21 cellular contexts compared by ENCODE assay signal in genomic region chr2:181546086-181546485, GRCh38.
DNase-seq lines count a peak whose midpoint lies in the region; ATAC-seq and TF ChIP-seq lines count a peak whose summit lies in the region.
"Had no signal": no experiment of that assay in that cellular context is flagged by ENCODE, and none has a peak within 500 bp of the region (broad histone marks: within the 10 kb centered on the region; RNA-seq: fewer than 3 reads in every experiment).

No MANE protein-coding gene starts in this region.

- TF ChIP-seq CTCF in BJ (IDR thresholded peaks at IDR 0.05; ENCODE audit: insufficient read depth, low read depth, low read length) (no peak), HFFc6 (IDR thresholded peaks at IDR 0.05) (no peak), kidney epithelial cell (IDR thresholded peaks at IDR 0.05; ENCODE audit: insufficient read depth, low read length, poor library complexity, severe bottlenecking) (no peak), progenitor cell of endocrine pancreas (IDR thresholded peaks at IDR 0.05; ENCODE audit: unreplicated experiment) (no peak)

- H3K27me3 Mint-ChIP-seq in HFFc6 (ENCODE audit: insufficient read depth) (peaks cover 4% of the 10 kb centered on the region), progenitor cell of endocrine pancreas (peaks cover 3% of the 10 kb centered on the region)

- H3K36me3 Mint-ChIP-seq in HFFc6 (ENCODE audit: low read depth) (peaks cover under 1% of the 10 kb centered on the region; the same call in 1 of the 2 replicates), progenitor cell of endocrine pancreas (ENCODE audit: insufficient read depth) (no peaks in the 10 kb centered on the region)
- H3K36me3 Mint-ChIP-seq: neural progenitor cell had no signal

- H3K27me3 ChIP-seq in BJ (ENCODE audit: control insufficient read depth, insufficient read depth, low read length): no peaks in the 10 kb centered on the region
- no peaks in the 10 kb centered on the region for H3K27me3 ChIP-seq in kidney epithelial cell (ENCODE audit: control insufficient read depth, insufficient read depth, low read length)
- H3K27me3 ChIP-seq: body of pancreas, esophagus squamous epithelium, neural progenitor cell, upper lobe of left lung had no signal

- H3K4me3 ChIP-seq in BJ (ENCODE audit: low read depth, low read length): no peak overlapping the region
- H3K4me3 ChIP-seq in kidney epithelial cell (ENCODE audit: low read depth, low read length): no peak overlapping the region
- H3K4me3 ChIP-seq: body of pancreas, esophagus squamous epithelium, GM12878, neural progenitor cell, upper lobe of left lung had no signal

- no peaks in the 10 kb centered on the region for H3K9me3 Mint-ChIP-seq in HFFc6
- H3K9me3 Mint-ChIP-seq in progenitor cell of endocrine pancreas (ENCODE audit: low read depth): peaks cover 4% of the 10 kb centered on the region
- H3K9me3 Mint-ChIP-seq: CD8-positive, alpha-beta memory T cell; neural progenitor cell had no signal

- H3K4me1 Mint-ChIP-seq in HFFc6 (ENCODE audit: low read depth) (peaks cover 20% of the 10 kb centered on the region), progenitor cell of endocrine pancreas (ENCODE audit: low read depth) (peaks cover 3% of the 10 kb centered on the region)
- H3K4me1 Mint-ChIP-seq: neural progenitor cell had no signal

- DNase-seq in BJ (ENCODE audit: low read depth): peak; percentile 12
- DNase-seq in HFFc6: peak; percentile 56
- DNase-seq in astrocyte of the hippocampus (ENCODE audit: low read depth, low spot score): peak; percentile 39
- peak; percentile 37 for DNase-seq in kidney epithelial cell (ENCODE audit: low read depth)
- no peak for DNase-seq in progenitor cell of endocrine pancreas (ENCODE audit: low spot score, unreplicated experiment)
- no peak for DNase-seq in Right ventricle myocardium inferior (ENCODE audit: missing footprints)
- no peak for DNase-seq in cerebellar cortex (ENCODE audit: low spot score)
- DNase-seq in NCI-H128 (lab: John Stamatoyannopoulos, UW; ENCODE audit: unreplicated experiment): no peak
- DNase-seq: activated naive CD4-positive, alpha-beta T cell treated with Interleukin-2 at 50 U/mL for 16 hours; body of pancreas; CD8-positive, alpha-beta memory T cell; esophagus squamous epithelium; midbrain; MV-4-11; NCI-H2081; stimulated activated CD4-positive, alpha-beta T cell treated with anti-CD3 and anti-CD28 coated beads, Interleukin-15, amount 100 ng/mL, for 24 hours; stimulated activated naive CD8-positive, alpha-beta T cell treated with anti-CD3 and anti-CD28 coated beads, Interleukin-15, Interleukin-2, amounts not matched to agents 100 U/mL and 50 U/mL, for 24 hours; upper lobe of left lung had no signal

- CTCF ChIA-PET in BJ (lab: Yijun Ruan, JAX): interaction anchor here (0.6 kb wide), 1 partner anchor 1204 kb away, joined by 3 read pairs; no protein-coding TSS in a partner anchor

- H3K36me3 ChIP-seq in BJ (ENCODE audit: control insufficient read depth, insufficient read depth, low read length): no peaks in the 10 kb centered on the region
- H3K36me3 ChIP-seq in kidney epithelial cell (ENCODE audit: control insufficient read depth, insufficient read depth, low read length): no peaks in the 10 kb centered on the region
- H3K36me3 ChIP-seq: esophagus squamous epithelium, neural progenitor cell, upper lobe of left lung had no signal

- H3K27ac Mint-ChIP-seq in HFFc6 (peak overlapping the region; percentile 2; the same call in 1 of the 2 replicates), progenitor cell of endocrine pancreas (no peak overlapping the region)
- H3K27ac Mint-ChIP-seq: CD8-positive, alpha-beta memory T cell; neural progenitor cell had no signal

- peak overlapping the region; percentile 37 for H3K4me3 Mint-ChIP-seq in HFFc6
- H3K4me3 Mint-ChIP-seq in progenitor cell of endocrine pancreas (ENCODE audit: low read depth): no peak overlapping the region
- H3K4me3 Mint-ChIP-seq: CD8-positive, alpha-beta memory T cell; neural progenitor cell had no signal

- no peak for ATAC-seq in Right ventricle myocardium inferior
- ATAC-seq: body of pancreas; GM12878; Panc1; stimulated activated naive CD8-positive, alpha-beta T cell treated with anti-CD3 and anti-CD28 coated beads, Interleukin-15, Interleukin-2, amounts not matched to agents 100 U/mL and 50 U/mL, for 24 hours had no signal

- intact Hi-C loops in Right ventricle myocardium inferior (cut with DNase I): no loop called here

- POLR2A ChIA-PET in BJ (lab: Charles Lee): no interaction called here

Comparison
In these comparisons a context has a peak if more than half of its experiments do, and no peak if none do; other contexts are left out.
1. DNase-seq: peak in BJ (single experiment), HFFc6 (single experiment), astrocyte of the hippocampus (single experiment) and kidney epithelial cell (single experiment); none in progenitor cell of endocrine pancreas (single experiment), Right ventricle myocardium inferior (single experiment), cerebellar cortex (single experiment) and NCI-H128 (single experiment).